9 cellular contexts compared by ENCODE assay signal in genomic region chr5:321726-322251, GRCh38. TPM values are rescaled to one million over a fixed set of nuclear protein-coding genes. Genes with fewer than 3 reads are reported as not detected.
A peak's percentile ranks its signal among the peaks of the same experiment; 100 is the strongest.
DNase-seq lines count a peak whose midpoint lies in the region; ATAC-seq, FAIRE-seq and TF ChIP-seq lines count a peak whose summit lies in the region.
"Had no signal": no experiment of that assay in that cellular context is flagged by ENCODE, and none has a peak within 500 bp of the region (broad histone marks: within the 10 kb centered on the region; RNA-seq: fewer than 3 reads in every experiment).

No MANE protein-coding gene starts in this region.

- peaks cover 26 to 34% of the 10 kb centered on the region in 2 donors for H3K27me3 Mint-ChIP-seq in stimulated activated naive B cell treated with anti-CD40 and anti-IgM and Interleukin-4, amounts not matched to agents 10 μg/mL and 1 μg/mL and 100 μg/mL, for 72 hours

- ATAC-seq in Right ventricle myocardium superior (ENCODE audit: poor library complexity) (no peak), HG03432 (IDR thresholded peaks at IDR 0.05; ENCODE audit: unreplicated experiment) (peak; percentile 6)
- ATAC-seq in stimulated activated naive B cell treated with anti-CD40 and anti-IgM and Interleukin-4, amounts not matched to agents 10 μg/mL and 1 μg/mL and 100 μg/mL, for 72 hours (replicated peaks): peak; percentile 7 to 17

- peak; percentile 24 for DNase-seq in Right ventricle myocardium superior
- DNase-seq in right atrium auricular region (ENCODE audit: low spot score): no peak
- no peak for DNase-seq in endothelial cell of umbilical vein (ENCODE audit: low read depth, low spot score)
- DNase-seq in stimulated activated naive B cell treated with anti-CD40 and anti-IgM and Interleukin-4, amounts not matched to agents 10 μg/mL and 1 μg/mL and 100 μg/mL, for 72 hours: no peak
- no peak for DNase-seq in LoVo (ENCODE audit: low spot score)
- no peak for DNase-seq in HuH-7.5 (ENCODE audit: low spot score)
- DNase-seq in BE2C: no peak

- TF ChIP-seq CTCF in right atrium auricular region (IDR thresholded peaks at IDR 0.05) (no peak), endothelial cell of umbilical vein (IDR thresholded peaks at IDR 0.05; ENCODE audit: extremely low read depth in 1 of 2, insufficient read depth in 1 of 2, low read depth in 1 of 2, low read length in 2 of 2) (no peak), BE2C (IDR thresholded peaks at IDR 0.05; ENCODE audit: low read depth, low read length) (no peak)

- BruUV-seq in endothelial cell of umbilical vein (replicated peaks; lab: Mats Ljungman, UMichigan): no TSS peak

- H3K4me3 ChIP-seq in right atrium auricular region (peak overlapping the region in 1 of 2 donors; percentile 57), endothelial cell of umbilical vein (replicated peaks in 1 of 3; ENCODE audit: insufficient read depth in 1 of 3, low read depth in 1 of 3, low read length in 3 of 3) (peak overlapping the region; percentile 34 to 57 (median 42)), BE2C (ENCODE audit: low read depth, low read length) (no peak overlapping the region)

- peak overlapping the region; percentile 75 for H3K9ac ChIP-seq in endothelial cell of umbilical vein (replicated peaks; ENCODE audit: extremely low read depth, insufficient read depth, low read length)

- peaks cover 19 to 58% of the 10 kb centered on the region in 2 donors for H3K4me1 Mint-ChIP-seq in stimulated activated naive B cell treated with anti-CD40 and anti-IgM and Interleukin-4, amounts not matched to agents 10 μg/mL and 1 μg/mL and 100 μg/mL, for 72 hours
- H3K4me1 Mint-ChIP-seq: central memory CD8-positive, alpha-beta T cell had no signal

- intact Hi-C loops in Right ventricle myocardium superior (cut with DNase I): no loop called here
- intact Hi-C loops in endothelial cell of umbilical vein (cut with micrococcal nuclease): loop anchor here (5.0 kb wide), 1 partner anchor 134 kb away; no protein-coding TSS in a partner anchor

- H3K27me3 ChIP-seq in right atrium auricular region: peaks cover 10 to 18% of the 10 kb centered on the region in 2 donors
- H3K27me3 ChIP-seq in endothelial cell of umbilical vein (ENCODE audit: control insufficient read depth in 2 of 2, insufficient read depth in 2 of 2, low read length in 2 of 2): peaks cover 2 to 8% of the 10 kb centered on the region in 2 experiments
- H3K27me3 ChIP-seq in BE2C: peaks cover 34% of the 10 kb centered on the region

- CTCF ChIA-PET in endothelial cell of umbilical vein (lab: Charles Lee): interaction anchor here (0.9 to 2.3 kb wide), 15 partner anchors 10 to 133 kb away, joined by 3 to 17 read pairs (median 4); partner anchors contain the start of gene PDCD6

- TF ChIP-seq POLR2A in endothelial cell of umbilical vein (IDR thresholded peaks at IDR 0.05; ENCODE audit: low read depth, low read length): no peak

- H3K4me3 Mint-ChIP-seq in stimulated activated naive B cell treated with anti-CD40 and anti-IgM and Interleukin-4, amounts not matched to agents 10 μg/mL and 1 μg/mL and 100 μg/mL, for 72 hours: peak overlapping the region; percentile 63 to 84

- H3K27ac Mint-ChIP-seq in stimulated activated naive B cell treated with anti-CD40 and anti-IgM and Interleukin-4, amounts not matched to agents 10 μg/mL and 1 μg/mL and 100 μg/mL, for 72 hours: peak overlapping the region; percentile 65

- no peaks in the 10 kb centered on the region for H3K9me1 ChIP-seq in endothelial cell of umbilical vein (replicated peaks; ENCODE audit: control insufficient read depth, extremely low read depth, insufficient read depth, low read length)

- H3K4me1 ChIP-seq in right atrium auricular region (peaks cover 0 to 21% of the 10 kb centered on the region in 2 donors), endothelial cell of umbilical vein (ENCODE audit: control insufficient read depth, extremely low read depth, insufficient read depth, low read length) (peaks cover 8% of the 10 kb centered on the region), BE2C (0 out of 2 replicates have a peak, but pooled peaks cover 3% of the 10 kb centered on the region)

- dilution Hi-C loops in endothelial cell of umbilical vein (cut with MboI; ENCODE audit: extremely low pct_ligation_motif_present, low sequenced_read_pairs): no loop called here

- H3K9me3 Mint-ChIP-seq in stimulated activated naive B cell treated with anti-CD40 and anti-IgM and Interleukin-4, amounts not matched to agents 10 μg/mL and 1 μg/mL and 100 μg/mL, for 72 hours: peaks cover 0 to 5% of the 10 kb centered on the region in 2 donors
- H3K9me3 Mint-ChIP-seq: central memory CD8-positive, alpha-beta T cell had no signal

- POLR2A ChIA-PET in endothelial cell of umbilical vein (lab: Charles Lee): no interaction called here

- H3K4me2 ChIP-seq in endothelial cell of umbilical vein (ENCODE audit: insufficient read depth, low read length): peak overlapping the region; percentile 40

- H3K36me3 ChIP-seq in right atrium auricular region (no peaks in the 10 kb centered on the region), endothelial cell of umbilical vein (ENCODE audit: control insufficient read depth in 2 of 2, extremely low read depth in 1 of 2, insufficient read depth in 2 of 2, low read length in 2 of 2) (peaks cover 0 to under 1% of the 10 kb centered on the region in 2 experiments), BE2C (peaks cover 2% of the 10 kb centered on the region; the same call in 1 of the 2 replicates)

- H2AFZ ChIP-seq in endothelial cell of umbilical vein (ENCODE audit: low read depth, low read length): peak overlapping the region; percentile 83

- H3K9me3 ChIP-seq in right atrium auricular region (no peaks in the 10 kb centered on the region), endothelial cell of umbilical vein (replicated peaks; ENCODE audit: control insufficient read depth, insufficient read depth, low read length) (no peaks in the 10 kb centered on the region), BE2C (no peaks in the 10 kb centered on the region)

- H3K36me3 Mint-ChIP-seq in stimulated activated naive B cell treated with anti-CD40 and anti-IgM and Interleukin-4, amounts not matched to agents 10 μg/mL and 1 μg/mL and 100 μg/mL, for 72 hours: peaks cover 55 to 56% of the 10 kb centered on the region in 2 donors

- no peaks in the 10 kb centered on the region for H4K20me1 ChIP-seq in endothelial cell of umbilical vein (replicated peaks; ENCODE audit: control insufficient read depth, extremely low read depth, insufficient read depth, low read length)

- H3K27ac ChIP-seq in right atrium auricular region: no peak overlapping the region
- peak overlapping the region; percentile 32 for H3K27ac ChIP-seq in endothelial cell of umbilical vein (ENCODE audit: insufficient read depth, low read depth, low read length)

- peaks cover 9% of the 10 kb centered on the region for H3K79me2 ChIP-seq in endothelial cell of umbilical vein (ENCODE audit: control insufficient read depth, insufficient read depth, low read length)

- no peak for FAIRE-seq in endothelial cell of umbilical vein (lab: Jason Lieb, UNC)

TF ChIP-seq in endothelial cell of umbilical vein, 7 proteins besides CTCF, POLR2A, EP300 and RAD21:
- TF ChIP-seq FOS (IDR thresholded peaks at IDR 0.05; ENCODE audit: borderline replicate concordance, insufficient read depth, low read length) (no peak), GATA2 (IDR thresholded peaks at IDR 0.05; ENCODE audit: insufficient read depth, insufficient read length, low read depth, low read length) (no peak), EZH2 (IDR thresholded peaks at IDR 0.05; ENCODE audit: borderline replicate concordance, low read depth, low read length, severe bottlenecking) (no peak), JUN (IDR thresholded peaks at IDR 0.05; ENCODE audit: borderline replicate concordance, insufficient read depth, insufficient read length, low read depth) (no peak), MYC (IDR thresholded peaks at IDR 0.05; ENCODE audit: low read depth, low read length) (no peak), POLR2AphosphoS5 (IDR thresholded peaks at IDR 0.05; ENCODE audit: insufficient read depth, low read depth, low read length) (no peak), MAX (IDR thresholded peaks at IDR 0.05; ENCODE audit: insufficient read depth, insufficient read length) (no peak)

RNA-seq across cellular contexts. Expression of gene AHRR, which starts 0.3 kb away (rescaled TPM):
- 1.8 TPM for total RNA-seq in Right ventricle myocardium superior
- under 1 TPM; 0.12 to 0.30 TPM for total RNA-seq in right atrium auricular region
- total RNA-seq in endothelial cell of umbilical vein: 3.1 and 5.1 TPM in 2 replicates
- 7.1 and 7.3 TPM in 2 replicates for polyA plus RNA-seq in endothelial cell of umbilical vein
- 4.2 and 6.1 TPM in 2 replicates for polyA plus RNA-seq in endothelial cell of umbilical vein (2011; cell fraction: cytosol; rRNA removed)
- 31.8 and 34.4 TPM in 2 replicates for polyA plus RNA-seq in endothelial cell of umbilical vein (2011; cell fraction: nucleus; rRNA removed)
- 4.8 and 5.4 TPM in 2 replicates for polyA plus RNA-seq in endothelial cell of umbilical vein (2012)
- polyA minus RNA-seq in endothelial cell of umbilical vein: 5.6 and 7.4 TPM in 2 replicates
- 7.0 TPM for polyA minus RNA-seq in endothelial cell of umbilical vein (2011; cell fraction: cytosol; rRNA and poly(A)+ RNA removed)
- 10.2 and 12.1 TPM in 2 replicates for polyA minus RNA-seq in endothelial cell of umbilical vein (2011; cell fraction: nucleus; rRNA and poly(A)+ RNA removed)
- 0.93 TPM for polyA plus RNA-seq in BE2C (2012; ENCODE audit: insufficient read depth, insufficient read length, low read depth)

RNA-seq across cellular contexts. Expression of gene PDCD6, which starts 50.3 kb away (rescaled TPM):
- total RNA-seq in Right ventricle myocardium superior (32.4 TPM), right atrium auricular region (10 to 100 TPM; 38.1 to 46.1 TPM), endothelial cell of umbilical vein (79.8 and 83.3 TPM in 2 replicates)
- polyA plus RNA-seq in endothelial cell of umbilical vein: 223 and 247 TPM in 2 replicates
- 206 and 215 TPM in 2 replicates for polyA plus RNA-seq in endothelial cell of umbilical vein (2011; cell fraction: cytosol; rRNA removed)
- 155 and 164 TPM in 2 replicates for polyA plus RNA-seq in endothelial cell of umbilical vein (2011; cell fraction: nucleus; rRNA removed)
- 109 and 126 TPM in 2 replicates for polyA plus RNA-seq in endothelial cell of umbilical vein (2012)
- 160 and 180 TPM in 2 replicates for polyA minus RNA-seq in endothelial cell of umbilical vein
- polyA minus RNA-seq in endothelial cell of umbilical vein (2011; cell fraction: cytosol; rRNA and poly(A)+ RNA removed): 129 TPM
- polyA minus RNA-seq in endothelial cell of umbilical vein (2011; cell fraction: nucleus; rRNA and poly(A)+ RNA removed): 47.2 and 48.4 TPM in 2 replicates
- 303 TPM for polyA plus RNA-seq in BE2C (2012; ENCODE audit: insufficient read depth, insufficient read length, low read depth)
